ENCODE assay signal across 24 cellular contexts in the genomic region with DNA sequence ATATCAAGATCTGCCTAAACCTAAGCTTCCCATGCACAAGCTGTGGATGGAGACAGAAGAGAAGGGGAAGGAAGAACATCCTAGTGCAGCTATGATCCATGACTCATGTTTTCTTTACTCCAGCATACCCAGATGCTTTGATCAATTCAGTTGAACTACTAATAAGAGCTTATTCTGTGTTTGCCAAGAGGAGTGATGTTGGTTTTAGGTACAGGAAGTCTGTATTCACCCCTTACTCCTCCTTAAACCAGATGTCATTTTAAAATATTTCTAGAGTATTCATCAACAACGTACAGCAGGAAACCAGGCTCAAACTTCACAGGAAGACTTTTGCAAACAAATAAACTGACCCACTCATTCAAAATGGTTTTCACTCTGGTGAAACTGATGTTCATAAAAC. TPM values are rescaled to one million over a fixed set of nuclear protein-coding genes. Genes with fewer than 3 reads are reported as not detected.
DNase-seq lines count a peak whose midpoint lies in the region; ATAC-seq, FAIRE-seq and TF ChIP-seq lines count a peak whose summit lies in the region.
"Had no signal": no experiment of that assay in that cellular context is flagged by ENCODE, and none has a peak within 500 bp of the region (broad histone marks: within the 10 kb centered on the region; RNA-seq: fewer than 3 reads in every experiment).

No MANE protein-coding gene starts in this region.

- H3K36me3 ChIP-seq in BLaER1 treated with 17β-estradiol and CSF1 and Interleukin-3, amounts not matched to agents 10 nM and 100 nM = peaks cover 12 to 40% (median 20%) of the 10 kb centered on the region in 11 experiments
- peaks cover 0 to 9% of the 10 kb centered on the region in 2 donors for H3K36me3 ChIP-seq in gastroesophageal sphincter
- H3K36me3 ChIP-seq: adrenal gland, tibial artery had no signal

- FAIRE-seq in H54 (lab: Jason Lieb, UNC) = peak; percentile 83
- FAIRE-seq: GM18507, islet of Langerhans had no signal

- no peak for TF ChIP-seq CTCF in fibroblast of villous mesenchyme (IDR thresholded peaks at IDR 0.05; ENCODE audit: insufficient read depth, low read depth, low read length)
- TF ChIP-seq CTCF in gastroesophageal sphincter (IDR thresholded peaks at IDR 0.05) = no peak

- no peak overlapping the region for H3K4me3 ChIP-seq in BLaER1 treated with 17β-estradiol and CSF1 and Interleukin-3, amounts not matched to agents 10 nM and 100 nM
- H3K4me3 ChIP-seq in fibroblast of villous mesenchyme (ENCODE audit: low read depth, low read length) = no peak overlapping the region
- H3K4me3 ChIP-seq in gastroesophageal sphincter = no peak overlapping the region
- H3K4me3 ChIP-seq: adrenal gland, heart right ventricle, mucosa of descending colon, smooth muscle cell, tibial artery had no signal

- DNase-seq in H54 (ENCODE audit: insufficient read length, low spot score) (no peak), brain pericyte (ENCODE audit: low read depth, low spot score) (peak; percentile 54), fibroblast of villous mesenchyme (ENCODE audit: low read depth) (peak; percentile 30), cardiac septum (ENCODE audit: low spot score) (no peak)
- DNase-seq: activated CD4-positive, alpha-beta T cell treated with anti-CD3 and anti-CD28 coated beads for 48 hours; activated effector memory CD4-positive, alpha-beta T cell treated with Interleukin-2 at 50 U/mL for 16 hours; adrenal gland; caudate nucleus; effector CD8-positive, alpha-beta T cell; heart right ventricle; mucosa of descending colon; NCI-H1417 treated with DMSO at 0.1 percent for 48 hours; NCI-H2171; NCI-H526; SHP77 treated with DMSO at 0.1 percent for 48 hours; stimulated activated CD4-positive, alpha-beta T cell treated with anti-CD3 and anti-CD28 coated beads, Interleukin-4, amount 100 ng/mL, for 24 hours; tibial artery had no signal

- intact Hi-C loops in cardiac septum (cut with DNase I) = no loop called here

- ATAC-seq in HG02840 (IDR thresholded peaks at IDR 0.05; ENCODE audit: low FRiP score, unreplicated experiment) (no peak), gastroesophageal sphincter (no peak), HG03045 (IDR thresholded peaks at IDR 0.05; ENCODE audit: unreplicated experiment) (no peak)
- ATAC-seq: heart right ventricle, mucosa of descending colon had no signal

- H3K27me3 ChIP-seq in BLaER1 treated with 17β-estradiol and CSF1 and Interleukin-3, amounts not matched to agents 10 nM and 100 nM = no peaks in the 10 kb centered on the region
- H3K27me3 ChIP-seq in gastroesophageal sphincter = no peaks in the 10 kb centered on the region
- H3K27me3 ChIP-seq: adrenal gland, heart right ventricle, tibial artery had no signal

- H3K9ac ChIP-seq in BLaER1 treated with 17β-estradiol and CSF1 and Interleukin-3, amounts not matched to agents 10 nM and 100 nM = no peak overlapping the region

- peak overlapping the region in 1 of 11 experiments; percentile 9; a peak in 1 of 22 replicates for H3K27ac ChIP-seq in BLaER1 treated with 17β-estradiol and CSF1 and Interleukin-3, amounts not matched to agents 10 nM and 100 nM
- H3K27ac ChIP-seq in gastroesophageal sphincter = no peak overlapping the region
- H3K27ac ChIP-seq: adrenal gland, heart right ventricle, tibial artery had no signal

- H4K20me1 ChIP-seq in BLaER1 treated with 17β-estradiol and CSF1 and Interleukin-3, amounts not matched to agents 10 nM and 100 nM = no peaks in the 10 kb centered on the region

- H3K4me2 ChIP-seq in BLaER1 treated with 17β-estradiol and CSF1 and Interleukin-3, amounts not matched to agents 10 nM and 100 nM = peak overlapping the region in 9 of 11 experiments; percentile 5 to 48 (median 14); a peak in 13 of 22 replicates
- H3K4me2 ChIP-seq: smooth muscle cell had no signal

- TF ChIP-seq EP300 in gastroesophageal sphincter (IDR thresholded peaks at IDR 0.05) = no peak

- H3K9me3 ChIP-seq in BLaER1 treated with 17β-estradiol and CSF1 and Interleukin-3, amounts not matched to agents 10 nM and 100 nM (replicated peaks in 1 of 11) = peaks cover 15 to 30% (median 21%) of the 10 kb centered on the region in 11 experiments
- H3K9me3 ChIP-seq in gastroesophageal sphincter = peaks cover 0 to 9% (median 0%) of the 10 kb centered on the region in 3 donors
- H3K9me3 ChIP-seq: adrenal gland had no signal

- H3K4me1 ChIP-seq in BLaER1 treated with 17β-estradiol and CSF1 and Interleukin-3, amounts not matched to agents 10 nM and 100 nM = peaks cover 4 to 26% (median 14%) of the 10 kb centered on the region in 10 experiments
- no peaks in the 10 kb centered on the region for H3K4me1 ChIP-seq in gastroesophageal sphincter
- H3K4me1 ChIP-seq: adrenal gland, tibial artery had no signal

- 11 to 33% methylated on average over 1 of the region's 1 CpG for WGBS in gastroesophageal sphincter (ENCODE audit: low coverage in 1 of 2), 2 donors

- TF ChIP-seq POLR2A in H54 (IDR thresholded peaks at IDR 0.05; ENCODE audit: low read depth, low read length) (no peak), gastroesophageal sphincter (IDR thresholded peaks at IDR 0.05) (no peak)

RNA-seq across cellular contexts. Expression of gene PANK1, which starts 29.2 kb away (rescaled TPM):
- total RNA-seq in fibroblast of villous mesenchyme (5.8 and 7.3 TPM in 2 replicates), cardiac septum (8.8 TPM), gastroesophageal sphincter (1 to 10 TPM; 3.6 to 4.9 (median 4.1) TPM)

Comparison
In these comparisons a context has a peak if more than half of its experiments do, and no peak if none do; other contexts are left out.
1. DNase-seq: peak in brain pericyte (single experiment) and fibroblast of villous mesenchyme (single experiment); none in H54 (single experiment) and cardiac septum (single experiment).